In the genomic region with DNA sequence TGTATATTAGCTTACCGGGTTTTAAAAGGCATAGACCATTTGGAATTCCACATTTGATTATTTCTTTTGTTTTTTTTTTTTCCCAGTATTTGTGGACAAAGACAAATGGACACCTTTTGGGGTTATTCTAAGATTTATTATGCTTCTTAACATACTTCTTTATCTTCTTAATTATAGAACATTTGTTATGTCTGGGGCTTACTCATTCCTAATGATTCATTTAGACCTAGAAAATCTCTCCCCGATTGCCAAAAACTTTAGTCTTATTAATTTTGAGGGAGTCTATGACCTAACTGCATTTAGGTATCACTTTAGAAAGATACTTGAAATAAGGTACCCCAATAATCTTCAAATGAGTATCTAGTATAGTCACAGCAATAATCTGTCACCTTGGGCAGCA, we compare ENCODE assay signal across 19 cellular contexts.
DNase-seq lines count a peak whose midpoint lies in the region; ATAC-seq, FAIRE-seq and TF ChIP-seq lines count a peak whose summit lies in the region.
"Had no signal": no experiment of that assay in that cellular context is flagged by ENCODE, and none has a peak within 500 bp of the region (broad histone marks: within the 10 kb centered on the region; RNA-seq: fewer than 3 reads in every experiment).

No MANE protein-coding gene starts in this region.

- no peak overlapping the region for H3K4me3 Mint-ChIP-seq in T-helper 2 cell treated with Interferon-gamma antibody and Interleukin-4, amounts not matched to agents 5 μg/mL and 100 μg/mL, for 36 hours
- H3K4me3 Mint-ChIP-seq: CD8-positive, alpha-beta memory T cell; HFFc6 had no signal

- dilution Hi-C loops in keratinocyte (cut with MboI; ENCODE audit: extremely low pct_ligation_motif_present, low sequenced_read_pairs) = no loop called here

- no peaks in the 10 kb centered on the region for H3F3A ChIP-seq in SK-N-SH (replicated peaks; ENCODE audit: insufficient read depth)

- no peak overlapping the region for H2AFZ ChIP-seq in SK-N-SH (ENCODE audit: low read depth)
- no peak overlapping the region for H2AFZ ChIP-seq in keratinocyte (ENCODE audit: control insufficient read depth, low read length)

- POLR2A ChIA-PET in SK-N-SH (lab: Yijun Ruan, JAX) = no interaction called here

- no peak overlapping the region for H3K27ac Mint-ChIP-seq in T-helper 2 cell treated with Interferon-gamma antibody and Interleukin-4, amounts not matched to agents 5 μg/mL and 100 μg/mL, for 36 hours
- H3K27ac Mint-ChIP-seq: CD8-positive, alpha-beta memory T cell; HFFc6 had no signal

- H3K9me1 ChIP-seq in keratinocyte (ENCODE audit: control insufficient read depth, extremely low read depth, insufficient read depth, low read length) = no peaks in the 10 kb centered on the region

- H3K4me1 Mint-ChIP-seq in T-helper 2 cell treated with Interferon-gamma antibody and Interleukin-4, amounts not matched to agents 5 μg/mL and 100 μg/mL, for 36 hours (ENCODE audit: low read depth) = peaks cover 20% of the 10 kb centered on the region

- no peak for DNase-seq in SK-N-SH
- DNase-seq in HCEC 1CT = peak; percentile 15
- DNase-seq in bronchial epithelial cell (ENCODE audit: low read depth) = peak; percentile 54
- DNase-seq in keratinocyte (ENCODE audit: low read depth, low spot score) = no peak
- DNase-seq in nucleus accumbens (lab: John Stamatoyannopoulos, UW) = no peak
- no peak for DNase-seq in T-helper 2 cell treated with Interferon-gamma antibody and Interleukin-4, amounts not matched to agents 5 μg/mL and 100 μg/mL, for 36 hours (ENCODE audit: low spot score)
- DNase-seq: AML-193; Caco-2; CD8-positive, alpha-beta memory T cell; DND-41; HFFc6 had no signal

- H4K20me1 ChIP-seq in SK-N-SH (ENCODE audit: insufficient read depth) = no peaks in the 10 kb centered on the region
- no peaks in the 10 kb centered on the region for H4K20me1 ChIP-seq in keratinocyte (ENCODE audit: control insufficient read depth, extremely low read depth, insufficient read depth, low read length)
- H4K20me1 ChIP-seq: BLaER1 had no signal

- no peak for TF ChIP-seq EP300 in SK-N-SH (IDR thresholded peaks at IDR 0.05; ENCODE audit: borderline replicate concordance in 1 of 2, low read depth in 1 of 2, low read length in 1 of 2)

- H3K4me1 ChIP-seq in SK-N-SH (ENCODE audit: control insufficient read depth in 1 of 2, insufficient read depth in 2 of 2, low read depth in 1 of 2, low read length in 1 of 2) = no peaks in the 10 kb centered on the region
- peaks cover 10% of the 10 kb centered on the region for H3K4me1 ChIP-seq in keratinocyte (ENCODE audit: control insufficient read depth, extremely low read depth, insufficient read depth, low read length)
- H3K4me1 ChIP-seq: BLaER1 had no signal

- H3K4me2 ChIP-seq in SK-N-SH (no peak overlapping the region), keratinocyte (ENCODE audit: control insufficient read depth, extremely low read depth, insufficient read depth, low read depth, low read length) (peak overlapping the region; percentile 19)
- H3K4me2 ChIP-seq: BLaER1 had no signal

- no peak for FAIRE-seq in bronchial epithelial cell (lab: Jason Lieb, UNC)
- FAIRE-seq in keratinocyte (lab: Jason Lieb, UNC) = no peak
- FAIRE-seq: G401.6, GM12891, H1 had no signal

- no peak for TF ChIP-seq RAD21 in SK-N-SH (IDR thresholded peaks at IDR 0.05; ENCODE audit: low read length)

- peak overlapping the region in 1 of 2 experiments; percentile 38; a peak in 1 of 4 replicates for H3K27ac ChIP-seq in SK-N-SH (ENCODE audit: low read depth in 2 of 2, low read length in 1 of 2)
- H3K27ac ChIP-seq in keratinocyte (ENCODE audit: control insufficient read depth, insufficient read depth, low read length) = no peak overlapping the region
- H3K27ac ChIP-seq: 22Rv1, BLaER1 had no signal

- H3K9me2 ChIP-seq in SK-N-SH = no peaks in the 10 kb centered on the region

- H3K27me3 ChIP-seq in SK-N-SH (ENCODE audit: insufficient read depth) (no peaks in the 10 kb centered on the region), bronchial epithelial cell (ENCODE audit: control insufficient read depth, insufficient read depth, low read length) (no peaks in the 10 kb centered on the region), keratinocyte (ENCODE audit: control insufficient read depth, extremely low read depth, insufficient read depth, low read length) (no peaks in the 10 kb centered on the region)
- H3K27me3 ChIP-seq: BLaER1 had no signal

- H3K9ac ChIP-seq in SK-N-SH = no peak overlapping the region
- H3K9ac ChIP-seq in keratinocyte (ENCODE audit: control insufficient read depth, extremely low read depth, insufficient read depth, low read length) = no peak overlapping the region
- H3K9ac ChIP-seq: BLaER1 had no signal

- H3K79me2 ChIP-seq in SK-N-SH (ENCODE audit: insufficient read depth) = no peaks in the 10 kb centered on the region
- no peaks in the 10 kb centered on the region for H3K79me2 ChIP-seq in keratinocyte (ENCODE audit: control insufficient read depth, insufficient read depth, low read length)

- WGBS in SK-N-SH (ENCODE audit: low lambda C conversion rate) = 17% methylated on average over 2 of the region's 2 CpGs

- H3K4me3 ChIP-seq in SK-N-SH (ENCODE audit: low read depth in 2 of 2, low read length in 1 of 2) (no peak overlapping the region), bronchial epithelial cell (ENCODE audit: low read depth, low read length) (no peak overlapping the region), keratinocyte (ENCODE audit: control insufficient read depth in 2 of 3, extremely low read depth in 1 of 3, insufficient read depth in 2 of 3, low read depth in 1 of 3, low read length in 3 of 3) (no peak overlapping the region)
- H3K4me3 ChIP-seq: BLaER1, HAP-1 had no signal

- peaks cover 52% of the 10 kb centered on the region for H3K27me3 Mint-ChIP-seq in T-helper 2 cell treated with Interferon-gamma antibody and Interleukin-4, amounts not matched to agents 5 μg/mL and 100 μg/mL, for 36 hours (ENCODE audit: low read depth)
- H3K27me3 Mint-ChIP-seq: CD8-positive, alpha-beta memory T cell had no signal

- peaks cover 4% of the 10 kb centered on the region for H3K9me3 Mint-ChIP-seq in T-helper 2 cell treated with Interferon-gamma antibody and Interleukin-4, amounts not matched to agents 5 μg/mL and 100 μg/mL, for 36 hours
- H3K9me3 Mint-ChIP-seq: CD8-positive, alpha-beta memory T cell; HFFc6 had no signal

- CTCF ChIA-PET in SK-N-SH (lab: Yijun Ruan, JAX) = no interaction called here

- H3K36me3 ChIP-seq in SK-N-SH (replicated peaks in 1 of 2; ENCODE audit: control insufficient read depth in 1 of 2, insufficient read depth in 2 of 2, low read length in 1 of 2) (no peaks in the 10 kb centered on the region), bronchial epithelial cell (ENCODE audit: control insufficient read depth, insufficient read depth, low read length) (no peaks in the 10 kb centered on the region), keratinocyte (ENCODE audit: control insufficient read depth in 2 of 2, extremely low read depth in 1 of 2, insufficient read depth in 2 of 2, low read length in 2 of 2) (no peaks in the 10 kb centered on the region)
- H3K36me3 ChIP-seq: BLaER1, HAP-1 had no signal

- no peaks in the 10 kb centered on the region for H3K9me3 ChIP-seq in SK-N-SH
- H3K9me3 ChIP-seq in keratinocyte (ENCODE audit: control insufficient read depth, low read depth, low read length) = no peaks in the 10 kb centered on the region
- H3K9me3 ChIP-seq: BLaER1, Caco-2, HAP-1 had no signal

- peaks cover 3% of the 10 kb centered on the region for H3K36me3 Mint-ChIP-seq in T-helper 2 cell treated with Interferon-gamma antibody and Interleukin-4, amounts not matched to agents 5 μg/mL and 100 μg/mL, for 36 hours (ENCODE audit: low read depth)
- H3K36me3 Mint-ChIP-seq: CD8-positive, alpha-beta memory T cell had no signal

- TF ChIP-seq CTCF in SK-N-SH (IDR thresholded peaks at IDR 0.05) (no peak), bronchial epithelial cell (IDR thresholded peaks at IDR 0.05; ENCODE audit: insufficient read depth, low read length, severe bottlenecking) (no peak), keratinocyte (optimal IDR thresholded peaks at IDR 0.05 in 1 of 3, IDR thresholded peaks at IDR 0.05 in 1 of 3, conservative IDR thresholded peaks at IDR 0.05 in 1 of 3; ENCODE audit: extremely low read depth in 1 of 3, insufficient read depth in 2 of 3, low read length in 3 of 3) (no peak)

- no peak for ATAC-seq in SK-N-SH treated with all-trans-retinoic acid at 6 μM for 48 hours
- ATAC-seq in HG02588 (IDR thresholded peaks at IDR 0.05; ENCODE audit: unreplicated experiment) = no peak

TF ChIP-seq in SK-N-SH, 30 proteins besides CTCF, POLR2A, EP300 and RAD21:
- 0 out of 2 replicates have a peak, but pooled peaks have one; percentile 0 for TF ChIP-seq TEAD4 (IDR thresholded peaks at IDR 0.05; ENCODE audit: borderline replicate concordance, insufficient read depth)
- TF ChIP-seq JUND (IDR thresholded peaks at IDR 0.05) = no peak
- no peak for TF ChIP-seq RCOR1 (IDR thresholded peaks at IDR 0.05; ENCODE audit: low read length)
- TF ChIP-seq MXI1 (IDR thresholded peaks at IDR 0.05; ENCODE audit: low read depth, low read length) = no peak
- TF ChIP-seq FOSL2 (IDR thresholded peaks at IDR 0.05; ENCODE audit: borderline replicate concordance, low read depth) = peak; percentile 10; the same call in 1 of the 2 replicates

TF ChIP-seq in SK-N-SH treated with all-trans-retinoic acid at 6 μM for 48 hours, 23 proteins besides CTCF, POLR2A, EP300 and RAD21:
- TF ChIP-seq, protein P1, sequence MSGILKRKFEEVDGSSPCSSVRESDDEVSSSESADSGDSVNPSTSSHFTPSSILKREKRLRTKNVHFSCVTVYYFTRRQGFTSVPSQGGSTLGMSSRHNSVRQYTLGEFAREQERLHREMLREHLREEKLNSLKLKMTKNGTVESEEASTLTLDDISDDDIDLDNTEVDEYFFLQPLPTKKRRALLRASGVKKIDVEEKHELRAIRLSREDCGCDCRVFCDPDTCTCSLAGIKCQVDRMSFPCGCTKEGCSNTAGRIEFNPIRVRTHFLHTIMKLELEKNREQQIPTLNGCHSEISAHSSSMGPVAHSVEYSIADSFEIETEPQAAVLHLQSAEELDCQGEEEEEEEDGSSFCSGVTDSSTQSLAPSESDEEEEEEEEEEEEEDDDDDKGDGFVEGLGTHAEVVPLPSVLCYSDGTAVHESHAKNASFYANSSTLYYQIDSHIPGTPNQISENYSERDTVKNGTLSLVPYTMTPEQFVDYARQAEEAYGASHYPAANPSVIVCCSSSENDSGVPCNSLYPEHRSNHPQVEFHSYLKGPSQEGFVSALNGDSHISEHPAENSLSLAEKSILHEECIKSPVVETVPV (CRISPR knock-in tag; IDR thresholded peaks at IDR 0.05) = no peak
- TF ChIP-seq PPARA (CRISPR knock-in tag; IDR thresholded peaks at IDR 0.05; ENCODE audit: borderline replicate concordance) (no peak), ZC3H10 (CRISPR knock-in tag; IDR thresholded peaks at IDR 0.05) (no peak), ZFP30 (CRISPR knock-in tag; IDR thresholded peaks at IDR 0.05) (no peak)

Comparison
In these comparisons a context has a peak if more than half of its experiments do, and no peak if none do; other contexts are left out.
1. DNase-seq: peak in HCEC 1CT (single experiment) and bronchial epithelial cell (single experiment); none in SK-N-SH (single experiment), keratinocyte (single experiment), nucleus accumbens (0 of 56) and T-helper 2 cell treated with Interferon-gamma antibody and Interleukin-4, amounts not matched to agents 5 μg/mL and 100 μg/mL, for 36 hours (single experiment).